Comparison of ENCODE assay signal across 1 cellular context in the genomic region with DNA sequence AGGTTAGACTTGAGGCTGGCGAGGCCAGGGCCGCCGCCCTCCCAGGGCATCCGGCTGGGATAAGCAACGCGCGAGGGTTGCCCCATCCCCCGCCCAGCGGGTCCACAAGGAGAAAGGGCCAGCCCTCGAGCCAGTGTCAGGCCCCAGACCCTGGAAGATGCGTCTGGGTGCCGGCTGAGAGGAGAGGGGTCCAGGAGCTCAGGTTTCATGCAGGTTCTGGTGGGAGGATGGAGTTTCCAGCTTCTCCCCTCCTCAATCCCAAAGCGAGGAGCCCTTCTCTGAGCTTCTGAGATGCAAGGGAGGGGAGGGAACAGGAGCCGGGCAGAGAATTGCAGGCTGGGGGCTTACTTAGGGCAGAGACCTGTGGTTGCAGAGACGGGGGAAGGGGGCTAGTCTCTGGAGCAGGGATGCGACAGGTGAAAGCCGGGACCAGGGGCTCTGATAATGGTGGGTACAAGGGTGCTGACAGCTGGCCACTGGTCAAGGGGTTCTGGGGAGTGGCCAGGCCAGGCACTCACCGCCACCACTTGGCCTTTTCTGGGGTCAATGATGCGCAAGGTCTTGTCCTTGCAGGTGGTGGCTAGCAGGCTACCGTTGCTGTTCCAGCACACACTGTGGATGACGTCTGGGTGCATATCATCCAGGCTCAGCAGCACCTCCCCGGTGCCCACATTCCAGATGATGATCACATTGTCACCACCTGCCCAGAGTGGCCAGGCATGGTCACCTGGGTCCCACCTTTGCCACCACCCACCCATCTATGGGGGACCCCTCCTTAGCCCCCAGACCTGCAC.
TF ChIP-seq lines count a peak whose summit lies in the region.

No MANE protein-coding gene starts in this region.

TF ChIP-seq in H1, 55 proteins besides CTCF, POLR2A, EP300 and RAD21:
- TF ChIP-seq, protein P1, sequence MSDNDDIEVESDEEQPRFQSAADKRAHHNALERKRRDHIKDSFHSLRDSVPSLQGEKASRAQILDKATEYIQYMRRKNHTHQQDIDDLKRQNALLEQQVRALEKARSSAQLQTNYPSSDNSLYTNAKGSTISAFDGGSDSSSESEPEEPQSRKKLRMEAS (IDR thresholded peaks at IDR 0.05): no peak
- peak; percentile 66 for TF ChIP-seq KDM4A (IDR thresholded peaks at IDR 0.05; ENCODE audit: low read depth, low read length, severe bottlenecking)
